ENCODE assay signal across 28 cellular contexts in the genomic region with DNA sequence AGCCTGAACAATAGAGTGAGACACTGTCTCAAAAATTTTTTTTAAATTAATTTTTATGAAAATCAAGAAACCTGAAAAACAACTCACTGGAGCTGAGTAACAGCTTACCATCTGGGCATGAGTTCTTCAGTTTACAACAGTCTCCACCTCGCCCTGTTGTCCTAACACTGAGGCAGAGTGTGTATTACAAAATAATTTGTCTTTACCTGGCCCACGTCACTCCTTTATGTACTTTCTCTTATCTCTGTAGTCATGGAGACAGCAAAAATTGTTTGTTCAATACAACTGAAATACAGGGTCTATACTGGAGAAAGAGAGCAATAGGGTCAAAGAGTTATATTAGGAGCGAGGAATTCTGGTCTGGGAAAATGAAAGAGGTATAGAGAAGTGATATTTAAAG. TPM values are rescaled to one million over a fixed set of nuclear protein-coding genes. Genes with fewer than 3 reads are reported as not detected.
DNase-seq lines count a peak whose midpoint lies in the region; ATAC-seq and TF ChIP-seq lines count a peak whose summit lies in the region.
"Had no signal": no experiment of that assay in that cellular context is flagged by ENCODE, and none has a peak within 500 bp of the region (broad histone marks: within the 10 kb centered on the region; RNA-seq: fewer than 3 reads in every experiment).

No MANE protein-coding gene starts in this region.

- no peak overlapping the region for H3K4me2 ChIP-seq in trophoblast cell (ENCODE audit: low read length)
- H3K4me2 ChIP-seq: SK-N-SH had no signal

- no peaks in the 10 kb centered on the region for H3K27me3 Mint-ChIP-seq in activated T-helper 2 cell treated with anti-CD3 and anti-CD28 coated beads, Interferon-gamma antibody, Interleukin-2, Interleukin-4, amounts not matched to agents 10 μg/mL and 5 μg/mL and 100 μg/mL, durations not matched to agents 14 hours and 24 hours and 36 hours (ENCODE audit: low read depth)
- H3K27me3 Mint-ChIP-seq in osteocyte (ENCODE audit: unreplicated experiment): peaks cover 29% of the 10 kb centered on the region
- H3K27me3 Mint-ChIP-seq: naive B cell had no signal

- no peak for TF ChIP-seq POLR2A in body of pancreas (IDR thresholded peaks at IDR 0.05)

- H3K36me3 Mint-ChIP-seq in activated T-helper 2 cell treated with anti-CD3 and anti-CD28 coated beads, Interferon-gamma antibody, Interleukin-2, Interleukin-4, amounts not matched to agents 10 μg/mL and 5 μg/mL and 100 μg/mL, durations not matched to agents 14 hours and 24 hours and 36 hours (ENCODE audit: low read depth): peaks cover 42% of the 10 kb centered on the region
- no peaks in the 10 kb centered on the region for H3K36me3 Mint-ChIP-seq in osteocyte (ENCODE audit: unreplicated experiment)

- TF ChIP-seq CTCF in body of pancreas (IDR thresholded peaks at IDR 0.05): no peak
- TF ChIP-seq CTCF in osteocyte (IDR thresholded peaks at IDR 0.05): no peak

- H4K12ac ChIP-seq in trophoblast cell (ENCODE audit: low read depth, low read length): no peak overlapping the region

- intact Hi-C loops in body of pancreas (cut with DNase I): no loop called here
- intact Hi-C loops in activated T-helper 2 cell treated with anti-CD3 and anti-CD28 coated beads, Interferon-gamma antibody, Interleukin-2, Interleukin-4, amounts not matched to agents 10 μg/mL and 5 μg/mL and 100 μg/mL, durations not matched to agents 14 hours and 24 hours and 36 hours (cut with micrococcal nuclease): no loop called here

- H2BK5ac ChIP-seq in trophoblast cell (ENCODE audit: low read depth, low read length, poor library complexity): no peak overlapping the region

- WGBS in body of pancreas, 2 donors: 31 to 33% methylated on average over 3 of the region's 3 CpGs
- 100% methylated on average over 1 of the region's 3 CpGs for WGBS in trophoblast cell (ENCODE audit: extremely low coverage, insufficient coverage, insufficient read length)

- no peak overlapping the region for H3K27ac Mint-ChIP-seq in activated T-helper 2 cell treated with anti-CD3 and anti-CD28 coated beads, Interferon-gamma antibody, Interleukin-2, Interleukin-4, amounts not matched to agents 10 μg/mL and 5 μg/mL and 100 μg/mL, durations not matched to agents 14 hours and 24 hours and 36 hours
- H3K27ac Mint-ChIP-seq in osteocyte (ENCODE audit: unreplicated experiment): no peak overlapping the region
- H3K27ac Mint-ChIP-seq: activated T-cell treated with anti-CD3 and anti-CD28 coated beads, Interleukin-2, amount 50 U/mL, for 72 hours; naive B cell; T-helper 1 cell treated with Interleukin-12 subunit alpha and Interleukin-12 subunit beta and Interleukin-4 antibody, amounts not matched to agents 30 μg/mL and 1 μg/mL, for 36 hours had no signal

- DNase-seq in NCI-H146 (lab: John Stamatoyannopoulos, UW): peak; percentile 63
- peak in 2 of 4 donors; percentile 18 to 28 for DNase-seq in body of pancreas
- DNase-seq in left lobe of liver (ENCODE audit: low spot score): no peak
- DNase-seq in trophoblast cell: peak; percentile 10 to 51
- DNase-seq in effector CD8-positive, alpha-beta T cell (lab: John Stamatoyannopoulos, UW): no peak
- DNase-seq in activated T-helper 2 cell treated with anti-CD3 and anti-CD28 coated beads, Interferon-gamma antibody, Interleukin-2, Interleukin-4, amounts not matched to agents 10 μg/mL and 5 μg/mL and 100 μg/mL, durations not matched to agents 14 hours and 24 hours and 36 hours (ENCODE audit: low spot score): no peak
- DNase-seq in hypothalamus (lab: John Stamatoyannopoulos, UW): no peak
- DNase-seq in osteocyte (ENCODE audit: extremely low spot score, unreplicated experiment): no peak
- DNase-seq: activated naive CD4-positive, alpha-beta T cell; activated T-cell treated with anti-CD3 and anti-CD28 coated beads, Interleukin-2, amount 50 U/mL, for 72 hours; BE2C; cerebellar nuclear complex; DMS79; IMR-90; left ventricle myocardium inferior; naive B cell; NCI-H1048; NCI-H1694 treated with DMSO at 0.1 percent for 48 hours; NCI-H2171 treated with DMSO at 0.1 percent for 48 hours; NCI-H510A treated with DMSO at 0.1 percent for 48 hours; psoas muscle; sigmoid colon; SK-N-SH; stimulated activated CD4-positive, alpha-beta T cell treated with anti-CD3 and anti-CD28 coated beads, Interleukin-4, amount 100 ng/mL, for 24 hours had no signal

- H3K4me1 ChIP-seq in body of pancreas (peaks cover 11% of the 10 kb centered on the region), trophoblast cell (ENCODE audit: control insufficient read depth in 1 of 2, insufficient read depth in 2 of 2, low read length in 2 of 2) (no peaks in the 10 kb centered on the region)
- H3K4me1 ChIP-seq: BE2C, left ventricle myocardium inferior, psoas muscle, sigmoid colon, tibial nerve had no signal

- peak; percentile 95 for ATAC-seq in body of pancreas
- peak; percentile 44 for ATAC-seq in left lobe of liver
- ATAC-seq: HCT116, psoas muscle had no signal

- H3K14ac ChIP-seq in trophoblast cell (ENCODE audit: low read length): no peak overlapping the region

- H3K4me1 Mint-ChIP-seq in activated T-helper 2 cell treated with anti-CD3 and anti-CD28 coated beads, Interferon-gamma antibody, Interleukin-2, Interleukin-4, amounts not matched to agents 10 μg/mL and 5 μg/mL and 100 μg/mL, durations not matched to agents 14 hours and 24 hours and 36 hours (ENCODE audit: low read depth): peaks cover 7% of the 10 kb centered on the region
- no peaks in the 10 kb centered on the region for H3K4me1 Mint-ChIP-seq in osteocyte (ENCODE audit: unreplicated experiment)

- H3K4me3 Mint-ChIP-seq in activated T-helper 2 cell treated with anti-CD3 and anti-CD28 coated beads, Interferon-gamma antibody, Interleukin-2, Interleukin-4, amounts not matched to agents 10 μg/mL and 5 μg/mL and 100 μg/mL, durations not matched to agents 14 hours and 24 hours and 36 hours (ENCODE audit: low read depth): no peak overlapping the region
- no peak overlapping the region for H3K4me3 Mint-ChIP-seq in osteocyte (ENCODE audit: unreplicated experiment)
- H3K4me3 Mint-ChIP-seq: activated T-cell treated with anti-CD3 and anti-CD28 coated beads, Interleukin-2, amount 50 U/mL, for 72 hours; naive B cell; T-helper 1 cell treated with Interleukin-12 subunit alpha and Interleukin-12 subunit beta and Interleukin-4 antibody, amounts not matched to agents 30 μg/mL and 1 μg/mL, for 36 hours had no signal

- no peak overlapping the region for H2AK5ac ChIP-seq in trophoblast cell (ENCODE audit: low read length)

- H3K9ac ChIP-seq in trophoblast cell (ENCODE audit: low read length): no peak overlapping the region
- H3K9ac ChIP-seq: SK-N-SH had no signal

- no peak overlapping the region for H4K91ac ChIP-seq in trophoblast cell (ENCODE audit: low read depth, low read length)

- H3K18ac ChIP-seq in trophoblast cell (ENCODE audit: low read length): no peak overlapping the region

- H3K4ac ChIP-seq in trophoblast cell (ENCODE audit: low read depth, low read length): no peak overlapping the region

- H2BK12ac ChIP-seq in trophoblast cell (ENCODE audit: low read length): no peak overlapping the region

- no peak overlapping the region for H3K27ac ChIP-seq in body of pancreas
- no peak overlapping the region for H3K27ac ChIP-seq in trophoblast cell (ENCODE audit: low read depth, low read length)
- H3K27ac ChIP-seq: left ventricle myocardium inferior, psoas muscle, sigmoid colon, tibial nerve had no signal

- H3K79me2 ChIP-seq in trophoblast cell (ENCODE audit: control insufficient read depth, insufficient read depth, low read length, poor library complexity): no peaks in the 10 kb centered on the region

- no peaks in the 10 kb centered on the region for H3K36me3 ChIP-seq in body of pancreas (replicated peaks in 1 of 2; ENCODE audit: insufficient read depth in 1 of 2, low read depth in 2 of 2)
- H3K36me3 ChIP-seq in trophoblast cell (ENCODE audit: control insufficient read depth in 1 of 2, insufficient read depth in 2 of 2, low read length in 2 of 2): no peaks in the 10 kb centered on the region
- H3K36me3 ChIP-seq: BE2C, left ventricle myocardium inferior, sigmoid colon, tibial nerve had no signal

- no peaks in the 10 kb centered on the region for H3K79me1 ChIP-seq in trophoblast cell (ENCODE audit: low read length)

- H3K9me3 Mint-ChIP-seq in activated T-helper 2 cell treated with anti-CD3 and anti-CD28 coated beads, Interferon-gamma antibody, Interleukin-2, Interleukin-4, amounts not matched to agents 10 μg/mL and 5 μg/mL and 100 μg/mL, durations not matched to agents 14 hours and 24 hours and 36 hours: peaks cover 43% of the 10 kb centered on the region
- no peaks in the 10 kb centered on the region for H3K9me3 Mint-ChIP-seq in osteocyte (ENCODE audit: unreplicated experiment)

- H3K9me3 ChIP-seq in body of pancreas (no peaks in the 10 kb centered on the region), trophoblast cell (ENCODE audit: insufficient read depth, low read depth, low read length) (no peaks in the 10 kb centered on the region)
- H3K9me3 ChIP-seq: BE2C, psoas muscle, sigmoid colon, SK-N-SH had no signal

- no peak overlapping the region for H2BK120ac ChIP-seq in trophoblast cell (ENCODE audit: insufficient read depth, low read length, poor library complexity)

- no peak overlapping the region for H3K23ac ChIP-seq in trophoblast cell (ENCODE audit: low read length)

- H4K8ac ChIP-seq in trophoblast cell (ENCODE audit: low read depth, low read length): no peak overlapping the region

- no peak overlapping the region for H2AFZ ChIP-seq in trophoblast cell (ENCODE audit: insufficient read depth, low read length, poor library complexity)

- no peak overlapping the region for H3K4me3 ChIP-seq in body of pancreas
- H3K4me3 ChIP-seq in trophoblast cell (ENCODE audit: low read depth, low read length): no peak overlapping the region
- H3K4me3 ChIP-seq: left ventricle myocardium inferior, psoas muscle, sigmoid colon, tibial nerve had no signal

- H3K27me3 ChIP-seq in body of pancreas (no peaks in the 10 kb centered on the region), trophoblast cell (ENCODE audit: insufficient read depth, low read length) (no peaks in the 10 kb centered on the region)
- H3K27me3 ChIP-seq: BE2C, sigmoid colon, tibial nerve had no signal

RNA-seq across cellular contexts. Expression of gene CYTIP, which starts 48.1 kb away (rescaled TPM):
- total RNA-seq in body of pancreas: 10 to 100 TPM in 1 of 2 donors, 1 to 10 TPM in 1; 5.6 to 10.6 TPM
- 1.1 TPM for total RNA-seq in left lobe of liver
- 0.10 and 0.25 TPM in 2 replicates for polyA plus RNA-seq in trophoblast cell (2013)
- total RNA-seq in activated T-helper 2 cell treated with anti-CD3 and anti-CD28 coated beads, Interferon-gamma antibody, Interleukin-2, Interleukin-4, amounts not matched to agents 10 μg/mL and 5 μg/mL and 100 μg/mL, durations not matched to agents 14 hours and 24 hours and 36 hours: 199 and 206 TPM in 2 replicates
- total RNA-seq in osteocyte: 0.64 and 0.76 TPM in 2 replicates
- total RNA-seq: endothelial cell of umbilical vein, IMR-90 had no signal
- polyA plus RNA-seq: endothelial cell of umbilical vein, IMR-90, SK-N-SH had no signal

Comparison
In these comparisons a context has a peak if more than half of its experiments do, and no peak if none do; other contexts are left out.
1. DNase-seq: peak in NCI-H146 (single experiment) and trophoblast cell (2 of 2); none in left lobe of liver (single experiment), effector CD8-positive, alpha-beta T cell (single experiment), activated T-helper 2 cell treated with anti-CD3 and anti-CD28 coated beads, Interferon-gamma antibody, Interleukin-2, Interleukin-4, amounts not matched to agents 10 μg/mL and 5 μg/mL and 100 μg/mL, durations not matched to agents 14 hours and 24 hours and 36 hours (single experiment), hypothalamus (0 of 51) and osteocyte (single experiment).
2. RNA of gene CYTIP, which starts 48.1 kb away (total RNA-seq): 199 to 206 TPM in activated T-helper 2 cell treated with anti-CD3 and anti-CD28 coated beads, Interferon-gamma antibody, Interleukin-2, Interleukin-4, amounts not matched to agents 10 μg/mL and 5 μg/mL and 100 μg/mL, durations not matched to agents 14 hours and 24 hours and 36 hours; 5.6 to 10.6 TPM in body of pancreas, 1.1 TPM in left lobe of liver (single experiment) and 0.64 to 0.76 TPM in osteocyte; every median in the first group is over 10 times any median in the second.